Comparison of ENCODE assay signal across 12 cellular contexts in the genomic region with DNA sequence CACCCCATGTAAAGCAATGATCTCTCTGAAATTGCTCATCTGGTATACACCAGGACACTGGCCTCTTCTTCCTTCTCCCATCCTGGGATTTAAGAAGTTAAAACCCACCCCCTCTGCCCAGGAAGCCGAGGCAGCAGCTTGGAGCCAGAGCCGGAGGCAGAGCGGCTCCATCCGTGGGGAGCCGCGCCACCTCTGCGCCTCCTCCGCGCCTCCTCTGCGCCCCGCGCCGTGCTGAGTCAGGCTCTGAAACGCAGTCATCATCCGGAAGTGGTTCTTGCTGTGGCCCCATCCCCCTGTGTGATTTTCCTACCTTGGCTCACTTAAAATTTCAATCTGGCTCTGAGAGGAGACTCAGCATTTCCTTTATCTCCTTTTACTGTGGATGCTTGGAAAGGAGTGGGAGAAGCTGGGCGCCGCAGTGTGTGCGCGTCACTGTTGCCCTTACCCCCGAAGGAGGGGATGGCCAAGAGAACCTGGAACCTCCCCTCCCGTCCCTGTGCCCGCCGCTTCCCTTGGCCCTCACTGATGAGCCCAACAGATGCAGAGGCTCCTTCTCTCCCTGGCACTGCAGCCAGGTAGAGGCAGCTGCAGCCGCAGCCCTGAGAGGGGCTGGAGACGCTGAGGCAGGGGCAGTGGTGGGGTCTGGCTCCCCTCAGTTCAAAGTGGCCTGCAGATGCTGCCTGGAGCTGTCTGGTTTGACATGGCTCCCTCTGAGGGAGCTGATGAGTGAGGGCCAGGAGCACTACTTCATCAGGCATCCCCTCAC. TPM values are rescaled to one million over a fixed set of nuclear protein-coding genes. Genes with fewer than 3 reads are reported as not detected.
DNase-seq lines count a peak whose midpoint lies in the region; TF ChIP-seq lines count a peak whose summit lies in the region.
"Had no signal": no experiment of that assay in that cellular context is flagged by ENCODE, and none has a peak within 500 bp of the region (broad histone marks: within the 10 kb centered on the region; RNA-seq: fewer than 3 reads in every experiment).

No MANE protein-coding gene starts in this region.

- no peak overlapping the region for H3K4me3 Mint-ChIP-seq in T-helper 2 cell treated with Interferon-gamma antibody and Interleukin-4, amounts not matched to agents 5 μg/mL and 100 μg/mL, for 36 hours

- H3K9me3 Mint-ChIP-seq in T-helper 2 cell treated with Interferon-gamma antibody and Interleukin-4, amounts not matched to agents 5 μg/mL and 100 μg/mL, for 36 hours, result no peaks in the 10 kb centered on the region

- H3K9me3 ChIP-seq in A673 (ENCODE audit: low read depth, low read length, poor library complexity, severe bottlenecking), result no peaks in the 10 kb centered on the region
- H3K9me3 ChIP-seq in HEK293 (ENCODE audit: control insufficient read depth, insufficient read depth, low read depth, low read length), result no peaks in the 10 kb centered on the region
- H3K9me3 ChIP-seq: esophagus squamous epithelium had no signal

- no peak overlapping the region for H3K4me3 ChIP-seq in A673 (ENCODE audit: low read depth, low read length, poor library complexity, severe bottlenecking)
- no peak overlapping the region for H3K4me3 ChIP-seq in HEK293 (ENCODE audit: low read depth, low read length)
- H3K4me3 ChIP-seq: esophagus squamous epithelium had no signal

- H3K4me1 ChIP-seq in A673 (ENCODE audit: insufficient read depth, low read length, poor library complexity, severe bottlenecking), result peaks cover 32% of the 10 kb centered on the region
- 0 out of 2 replicates have a peak, but pooled peaks cover 5% of the 10 kb centered on the region for H3K4me1 ChIP-seq in HEK293 (ENCODE audit: control insufficient read depth, insufficient read depth, low read length)
- H3K4me1 ChIP-seq: esophagus squamous epithelium had no signal

- no peak for TF ChIP-seq CTCF in A673 (conservative IDR thresholded peaks at IDR 0.05; ENCODE audit: low read depth, low read length)
- no peak for TF ChIP-seq CTCF in HEK293 (tag by site-specific recombination; IDR thresholded peaks at IDR 0.05)

- H3K4me1 Mint-ChIP-seq in T-helper 2 cell treated with Interferon-gamma antibody and Interleukin-4, amounts not matched to agents 5 μg/mL and 100 μg/mL, for 36 hours (ENCODE audit: low read depth), result peaks cover 2% of the 10 kb centered on the region

- no peaks in the 10 kb centered on the region for H3K27me3 ChIP-seq in A673 (replicated peaks; ENCODE audit: insufficient read depth, low read depth, low read length, poor library complexity)
- H3K27me3 ChIP-seq in layer of hippocampus (ENCODE audit: control insufficient read depth, insufficient read depth, low read length), result no peaks in the 10 kb centered on the region

- H3K36me3 ChIP-seq in A673 (ENCODE audit: insufficient read depth, low read length, poor library complexity, severe bottlenecking) (no peaks in the 10 kb centered on the region), HEK293 (ENCODE audit: control insufficient read depth in 2 of 2, insufficient read depth in 1 of 2, low read length in 2 of 2) (no peaks in the 10 kb centered on the region)
- H3K36me3 ChIP-seq: esophagus squamous epithelium had no signal

- intact Hi-C loops in A673 (cut with micrococcal nuclease; ENCODE audit: unreplicated experiment), result no loop called here

- no peak overlapping the region for H3K27ac Mint-ChIP-seq in T-helper 2 cell treated with Interferon-gamma antibody and Interleukin-4, amounts not matched to agents 5 μg/mL and 100 μg/mL, for 36 hours

- H3K36me3 Mint-ChIP-seq in T-helper 2 cell treated with Interferon-gamma antibody and Interleukin-4, amounts not matched to agents 5 μg/mL and 100 μg/mL, for 36 hours (ENCODE audit: low read depth), result peaks cover 2% of the 10 kb centered on the region

- H3K27ac ChIP-seq in A673 (ENCODE audit: low read depth, low read length, poor library complexity, severe bottlenecking) (no peak overlapping the region), HEK293 (ENCODE audit: extremely low read depth, low read depth, low read length) (no peak overlapping the region), layer of hippocampus (ENCODE audit: low read depth, low read length) (peak overlapping the region; percentile 52)
- H3K27ac ChIP-seq: esophagus squamous epithelium had no signal

- no peaks in the 10 kb centered on the region for H3K27me3 Mint-ChIP-seq in T-helper 2 cell treated with Interferon-gamma antibody and Interleukin-4, amounts not matched to agents 5 μg/mL and 100 μg/mL, for 36 hours (ENCODE audit: low read depth)

- BruUV-seq in A673 (replicated peaks; lab: Mats Ljungman, UMichigan), result no TSS peak

- DNase-seq in A673 (ENCODE audit: low spot score), result peak; percentile 44
- peak; percentile 22 for DNase-seq in astrocyte of the hippocampus (ENCODE audit: low read depth, low spot score)
- no peak for DNase-seq in cerebellum (ENCODE audit: low spot score)
- no peak for DNase-seq in T-helper 2 cell treated with Interferon-gamma antibody and Interleukin-4, amounts not matched to agents 5 μg/mL and 100 μg/mL, for 36 hours (ENCODE audit: low spot score)
- no peak for DNase-seq in activated naive CD4-positive, alpha-beta T cell treated with anti-CD3 and anti-CD28 coated beads, Interleukin-2, amount 50 U/mL, for 16 hours
- DNase-seq in NCI-H748 (lab: John Stamatoyannopoulos, UW; ENCODE audit: unreplicated experiment), result no peak
- DNase-seq: AML-193, esophagus squamous epithelium, GF-D8, islet precursor cell had no signal

- CTCF ChIA-PET in A673 (lab: Charles Lee) (no interaction called here), HEK293 (lab: Yijun Ruan, JAX) (no interaction called here)

- POLR2A ChIA-PET in A673 (lab: Charles Lee; ENCODE audit: low non-redundant PET) (no interaction called here), HEK293 (lab: Yijun Ruan, JAX) (no interaction called here)

TF ChIP-seq in HEK293, 187 proteins besides CTCF, POLR2A, EP300 and RAD21:
- TF ChIP-seq ZFHX2 (tag by site-specific recombination; conservative IDR thresholded peaks at IDR 0.05) (peak; percentile 29; the same call in 1 of the 2 replicates), ZNF629 (tag by site-specific recombination; IDR thresholded peaks at IDR 0.05) (no peak), OSR2 (tag by site-specific recombination; IDR thresholded peaks at IDR 0.05) (no peak)
- TF ChIP-seq, protein P1, sequence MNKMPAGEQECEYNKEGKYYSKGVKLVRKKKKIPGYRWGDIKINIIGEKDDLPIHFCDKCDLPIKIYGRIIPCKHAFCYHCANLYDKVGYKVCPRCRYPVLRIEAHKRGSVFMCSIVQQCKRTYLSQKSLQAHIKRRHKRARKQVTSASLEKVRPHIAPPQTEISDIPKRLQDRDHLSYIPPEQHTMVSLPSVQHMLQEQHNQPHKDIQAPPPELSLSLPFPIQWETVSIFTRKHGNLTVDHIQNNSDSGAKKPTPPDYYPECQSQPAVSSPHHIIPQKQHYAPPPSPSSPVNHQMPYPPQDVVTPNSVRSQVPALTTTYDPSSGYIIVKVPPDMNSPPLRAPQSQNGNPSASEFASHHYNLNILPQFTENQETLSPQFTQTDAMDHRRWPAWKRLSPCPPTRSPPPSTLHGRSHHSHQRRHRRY (tag by site-specific recombination; IDR thresholded peaks at IDR 0.05), result no peak

RNA-seq across cellular contexts. Expression of a gene that starts 15.3 kb away (rescaled TPM):
- total RNA-seq in A673 (2021) (27.6 and 29.7 TPM in 2 replicates), cerebellum (21.7 TPM)

RNA-seq across cellular contexts. Expression of a gene that starts 38.2 kb away (rescaled TPM):
- total RNA-seq in A673 (2021), result 6.4 and 7.7 TPM in 2 replicates
- 6.4 TPM for total RNA-seq in cerebellum

Comparison
In these comparisons a context has a peak if more than half of its experiments do, and no peak if none do; other contexts are left out.
1. DNase-seq: peak in A673 (single experiment) and astrocyte of the hippocampus (single experiment); none in cerebellum (single experiment), T-helper 2 cell treated with Interferon-gamma antibody and Interleukin-4, amounts not matched to agents 5 μg/mL and 100 μg/mL, for 36 hours (single experiment), activated naive CD4-positive, alpha-beta T cell treated with anti-CD3 and anti-CD28 coated beads, Interleukin-2, amount 50 U/mL, for 16 hours (single experiment) and NCI-H748 (single experiment).